24 cellular contexts compared by ENCODE assay signal in genomic region chr18:74539289-74539688, GRCh38. TPM values are rescaled to one million over a fixed set of nuclear protein-coding genes. Genes with fewer than 3 reads are reported as not detected.
"Had no signal": no experiment of that assay in that cellular context is flagged by ENCODE, and none has a peak within 500 bp of the region (broad histone marks: within the 10 kb centered on the region; RNA-seq: fewer than 3 reads in every experiment).

No MANE protein-coding gene starts in this region.

- H3K27ac Mint-ChIP-seq: activated naive CD8-positive, alpha-beta T cell treated with anti-CD3 and anti-CD28 coated beads for 36 hours; activated T-helper 2 cell treated with anti-CD3 and anti-CD28 coated beads, Interferon-gamma antibody, Interleukin-2, Interleukin-4, amounts not matched to agents 10 μg/mL and 5 μg/mL and 100 μg/mL, durations not matched to agents 14 hours and 24 hours and 36 hours; immature natural killer cell; T-helper 2 cell treated with Interferon-gamma antibody and Interleukin-4, amounts not matched to agents 5 μg/mL and 100 μg/mL, for 36 hours had no signal

- H3K4me3 Mint-ChIP-seq: activated naive CD8-positive, alpha-beta T cell treated with anti-CD3 and anti-CD28 coated beads for 36 hours; activated T-cell treated with anti-CD3 and anti-CD28 coated beads, Interleukin-2, amount 50 U/mL, for 4 hours; central memory CD8-positive, alpha-beta T cell; immature natural killer cell; T-helper 2 cell treated with Interferon-gamma antibody and Interleukin-4, amounts not matched to agents 5 μg/mL and 100 μg/mL, for 36 hours had no signal

- H3K4me3 ChIP-seq: heart right ventricle, mucosa of descending colon, prostate gland, tibial nerve had no signal

- ATAC-seq: activated T-cell treated with anti-CD3 and anti-CD28 coated beads, Interleukin-2, amount 50 U/mL, for 4 hours; heart right ventricle; mucosa of descending colon; SK-N-SH treated with all-trans-retinoic acid at 6 μM for 48 hours; stimulated activated naive CD8-positive, alpha-beta T cell treated with anti-CD3 and anti-CD28 coated beads, Interleukin-15, Interleukin-2, amounts not matched to agents 100 U/mL and 50 U/mL, for 24 hours had no signal

- H3K4me1 ChIP-seq: prostate gland had no signal

- DNase-seq: activated CD4-positive, alpha-beta T cell treated with anti-CD3 and anti-CD28 coated beads, Interleukin-2, amount 50 U/mL, for 1 hour; activated CD4-positive, CD25-positive, alpha-beta regulatory T cell treated with anti-CD3 and anti-CD28 coated beads, Interleukin-2, amount 50 U/mL, for 72 hours; activated naive CD4-positive, alpha-beta T cell; activated naive CD8-positive, alpha-beta T cell treated with anti-CD3 and anti-CD28 coated beads for 36 hours; activated T-cell treated with anti-CD3 and anti-CD28 coated beads, Interleukin-2, amount 50 U/mL, for 4 hours; cortex of kidney; heart right ventricle; immature natural killer cell; mesenchymal stem cell; mucosa of descending colon; occipital lobe; stimulated activated CD4-positive, alpha-beta T cell treated with anti-CD3 and anti-CD28 coated beads, Interleukin-12 subunit alpha, Interleukin-12 subunit beta, amount 100 ng/mL, for 4 hours; stimulated activated CD4-positive, alpha-beta T cell treated with anti-CD3 and anti-CD28 coated beads, Interleukin-4, amount 100 ng/mL, for 4 hours; stimulated activated naive CD8-positive, alpha-beta T cell treated with anti-CD3 and anti-CD28 coated beads, Interleukin-15, Interleukin-2, amounts not matched to agents 100 U/mL and 50 U/mL, for 24 hours; WERI-Rb-1 had no signal

- H3K36me3 ChIP-seq: heart right ventricle, prostate gland, tibial nerve, WERI-Rb-1 had no signal

- H3K4me1 Mint-ChIP-seq: activated naive CD8-positive, alpha-beta T cell treated with anti-CD3 and anti-CD28 coated beads for 36 hours had no signal

- H3K27ac ChIP-seq: epithelial cell of prostate, heart right ventricle, prostate gland, tibial nerve, WERI-Rb-1 had no signal

- H3K27me3 ChIP-seq: tibial nerve had no signal

- H3K9me3 Mint-ChIP-seq: activated naive CD8-positive, alpha-beta T cell treated with anti-CD3 and anti-CD28 coated beads for 36 hours; activated T-helper 2 cell treated with anti-CD3 and anti-CD28 coated beads, Interferon-gamma antibody, Interleukin-2, Interleukin-4, amounts not matched to agents 10 μg/mL and 5 μg/mL and 100 μg/mL, durations not matched to agents 14 hours and 24 hours and 36 hours; central memory CD8-positive, alpha-beta T cell; immature natural killer cell; T-helper 2 cell treated with Interferon-gamma antibody and Interleukin-4, amounts not matched to agents 5 μg/mL and 100 μg/mL, for 36 hours had no signal

- H3K27me3 Mint-ChIP-seq: activated naive CD8-positive, alpha-beta T cell treated with anti-CD3 and anti-CD28 coated beads for 36 hours had no signal

- H3K36me3 Mint-ChIP-seq: activated naive CD8-positive, alpha-beta T cell treated with anti-CD3 and anti-CD28 coated beads for 36 hours; immature natural killer cell had no signal

RNA-seq across cellular contexts. Expression of gene CNDP1, which starts 5.0 kb away (rescaled TPM):
- total RNA-seq: activated naive CD8-positive, alpha-beta T cell treated with anti-CD3 and anti-CD28 coated beads for 36 hours; astrocyte; fibroblast of villous mesenchyme; prostate gland had no signal
